Comparison of ENCODE assay signal across 15 cellular contexts in the genomic region with DNA sequence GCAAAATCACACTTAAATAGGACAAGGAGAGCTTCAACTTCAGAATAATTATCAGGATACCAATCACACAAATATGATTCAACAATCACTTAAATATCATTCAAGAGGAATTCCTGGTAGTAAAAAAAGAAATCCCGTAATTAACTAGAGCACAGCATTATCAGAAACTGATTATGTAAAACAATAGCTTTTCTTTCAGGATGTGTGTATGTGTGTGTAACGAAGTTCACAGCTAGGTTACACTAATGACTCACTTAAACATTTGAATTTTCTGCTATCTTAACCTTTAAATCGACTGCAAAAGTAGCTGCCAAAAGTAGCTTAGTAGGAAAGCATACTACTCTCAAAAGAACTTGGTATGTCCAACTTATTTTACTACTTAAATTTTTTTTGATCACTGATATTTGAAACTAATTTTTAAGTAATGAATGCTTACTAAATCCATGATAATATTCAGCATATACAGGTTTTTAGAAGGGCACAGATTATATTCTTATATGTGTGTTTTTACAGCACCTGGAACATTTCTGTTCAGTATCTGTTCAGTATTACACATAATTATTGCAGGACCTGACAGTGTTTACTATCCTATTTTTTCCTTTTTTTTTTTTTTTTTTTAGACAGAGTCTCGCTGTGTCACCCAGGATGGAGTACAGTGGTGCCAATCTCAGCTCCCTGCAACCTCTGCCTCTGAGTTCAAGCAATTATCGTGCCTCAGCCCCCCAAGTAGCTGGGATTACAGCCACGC. TPM values are rescaled to one million over a fixed set of nuclear protein-coding genes. Genes with fewer than 3 reads are reported as not detected.
A peak's percentile ranks its signal among the peaks of the same experiment; 100 is the strongest.
DNase-seq lines count a peak whose midpoint lies in the region; ATAC-seq, FAIRE-seq and TF ChIP-seq lines count a peak whose summit lies in the region.
"Had no signal": no experiment of that assay in that cellular context is flagged by ENCODE, and none has a peak within 500 bp of the region (broad histone marks: within the 10 kb centered on the region; RNA-seq: fewer than 3 reads in every experiment).

No MANE protein-coding gene starts in this region.

- peaks cover 49% of the 10 kb centered on the region for H4K20me1 ChIP-seq in HepG2 (ENCODE audit: insufficient read depth, low read length)

- ATAC-seq in HepG2 (no peak), HG03196 (IDR thresholded peaks at IDR 0.05; ENCODE audit: unreplicated experiment) (no peak)
- ATAC-seq in stimulated activated memory B cell treated with anti-CD40 and anti-IgM and Interleukin-4, amounts not matched to agents 10 μg/mL and 1 μg/mL and 100 μg/mL, for 72 hours = no peak

- no peaks in the 10 kb centered on the region for H3K9me3 ChIP-seq in HepG2 (ENCODE audit: low read length)
- H3K9me3 ChIP-seq: upper lobe of left lung had no signal

- H2AFZ ChIP-seq in HepG2 (ENCODE audit: low read length) = no peak overlapping the region

- peaks cover 91% of the 10 kb centered on the region for H3K79me2 ChIP-seq in HepG2 (ENCODE audit: insufficient read depth, low read length)

- TF ChIP-seq CTCF in astrocyte of the spinal cord (IDR thresholded peaks at IDR 0.05; ENCODE audit: low read depth, low read length) = no peak
- no peak for TF ChIP-seq CTCF in HepG2 (CRISPR knock-in tag; IDR thresholded peaks at IDR 0.05)
- no peak for TF ChIP-seq CTCF in GM10248 (IDR thresholded peaks at IDR 0.05; ENCODE audit: control extremely low read depth, extremely low read depth, low read depth, missing control alignments)

- no peaks in the 10 kb centered on the region for H3K36me3 ChIP-seq in HepG2 (replicated peaks in 1 of 2; ENCODE audit: control insufficient read depth in 1 of 2, insufficient read depth in 2 of 2, low read length in 2 of 2)
- H3K36me3 ChIP-seq: upper lobe of left lung had no signal

- H3K4me1 Mint-ChIP-seq in activated T-cell treated with anti-CD3 and anti-CD28 coated beads, Interleukin-2, amount 50 U/mL, for 24 hours (ENCODE audit: low read depth) = peaks cover 59% of the 10 kb centered on the region
- peaks cover 60% of the 10 kb centered on the region for H3K4me1 Mint-ChIP-seq in stimulated activated memory B cell treated with anti-CD40 and anti-IgM and Interleukin-4, amounts not matched to agents 10 μg/mL and 1 μg/mL and 100 μg/mL, for 72 hours

- H3K4me2 ChIP-seq in HepG2 (ENCODE audit: low read depth, low read length) = peak overlapping the region; percentile 27; the same call in 1 of the 2 replicates

- H3K27me3 ChIP-seq in HepG2 (ENCODE audit: control insufficient read depth in 1 of 2, insufficient read depth in 2 of 2, low read length in 2 of 2) = no peaks in the 10 kb centered on the region; a peak in 1 of 5 replicates
- H3K27me3 ChIP-seq: upper lobe of left lung had no signal

- H3K4me1 ChIP-seq in HepG2 (ENCODE audit: insufficient read depth, low read length) = peaks cover 71% of the 10 kb centered on the region

- POLR2A ChIA-PET in HepG2 (lab: Yijun Ruan, JAX) (interaction anchor here (0.7 kb wide), 1 partner anchor 58 kb away, joined by 3 read pairs; no protein-coding TSS in a partner anchor), GM10248 (lab: Yijun Ruan, JAX) (interaction anchor here (1.2 kb wide), 1 partner anchor 11 kb away, joined by 3 read pairs; no protein-coding TSS in a partner anchor)

- TF ChIP-seq RAD21 in HepG2 (CRISPR knock-in tag; IDR thresholded peaks at IDR 0.05) = no peak

- H3K27ac Mint-ChIP-seq in activated T-cell treated with anti-CD3 and anti-CD28 coated beads, Interleukin-2, amount 50 U/mL, for 24 hours = peak overlapping the region; percentile 79
- peak overlapping the region; percentile 45 for H3K27ac Mint-ChIP-seq in stimulated activated memory B cell treated with anti-CD40 and anti-IgM and Interleukin-4, amounts not matched to agents 10 μg/mL and 1 μg/mL and 100 μg/mL, for 72 hours
- H3K27ac Mint-ChIP-seq: activated naive CD4-positive, alpha-beta T cell treated with anti-CD3 and anti-CD28 coated beads for 36 hours; T-helper 2 cell treated with Interferon-gamma antibody and Interleukin-4, amounts not matched to agents 5 μg/mL and 100 μg/mL, for 36 hours had no signal

- CTCF ChIA-PET in HepG2 (lab: Yijun Ruan, JAX; ENCODE audit: low intra/inter-chr PET ratio, low total read pairs) = no interaction called here
- CTCF ChIA-PET in GM10248 (lab: Yijun Ruan, JAX) = interaction anchor here (0.7 to 6.6 kb wide), 3 partner anchors 23 to 101 kb away, joined by 3 to 41 read pairs (median 3); no protein-coding TSS in a partner anchor

- no peak for FAIRE-seq in HepG2 (lab: Jason Lieb, UNC)
- FAIRE-seq: small intestine had no signal

- TF ChIP-seq POLR2A in HepG2 (IDR thresholded peaks at IDR 0.05; ENCODE audit: insufficient read depth in 1 of 2, low read depth in 2 of 2, low read length in 2 of 2) = no peak

- no peaks in the 10 kb centered on the region for H3K9me3 Mint-ChIP-seq in activated T-cell treated with anti-CD3 and anti-CD28 coated beads, Interleukin-2, amount 50 U/mL, for 24 hours
- H3K9me3 Mint-ChIP-seq in stimulated activated memory B cell treated with anti-CD40 and anti-IgM and Interleukin-4, amounts not matched to agents 10 μg/mL and 1 μg/mL and 100 μg/mL, for 72 hours = no peaks in the 10 kb centered on the region
- H3K9me3 Mint-ChIP-seq: activated naive CD4-positive, alpha-beta T cell treated with anti-CD3 and anti-CD28 coated beads for 36 hours; T-helper 2 cell treated with Interferon-gamma antibody and Interleukin-4, amounts not matched to agents 5 μg/mL and 100 μg/mL, for 36 hours had no signal

- H3K27ac ChIP-seq in HepG2 (ENCODE audit: extremely low read length, insufficient read depth, low read length) = no peak overlapping the region

- H3K4me3 ChIP-seq in astrocyte of the spinal cord (ENCODE audit: low read depth, low read length) = no peak overlapping the region
- H3K4me3 ChIP-seq in HepG2 (replicated peaks in 1 of 3; ENCODE audit: insufficient read depth in 1 of 3, low read depth in 2 of 3, low read length in 3 of 3) = no peak overlapping the region
- H3K4me3 ChIP-seq: upper lobe of left lung had no signal

- H3K9ac ChIP-seq in HepG2 (ENCODE audit: insufficient read depth, low read depth, low read length) = no peak overlapping the region

- TF ChIP-seq EP300 in HepG2 (IDR thresholded peaks at IDR 0.05; ENCODE audit: low read depth in 2 of 2, low read length in 2 of 2) = no peak
- TF ChIP-seq EP300 in HepG2 (CRISPR knock-in tag; IDR thresholded peaks at IDR 0.05; ENCODE audit: borderline replicate concordance) = no peak

- H3K4me3 Mint-ChIP-seq in activated T-cell treated with anti-CD3 and anti-CD28 coated beads, Interleukin-2, amount 50 U/mL, for 24 hours = peak overlapping the region; percentile 4
- no peak overlapping the region for H3K4me3 Mint-ChIP-seq in stimulated activated memory B cell treated with anti-CD40 and anti-IgM and Interleukin-4, amounts not matched to agents 10 μg/mL and 1 μg/mL and 100 μg/mL, for 72 hours
- H3K4me3 Mint-ChIP-seq: activated naive CD4-positive, alpha-beta T cell treated with anti-CD3 and anti-CD28 coated beads for 36 hours; T-helper 2 cell treated with Interferon-gamma antibody and Interleukin-4, amounts not matched to agents 5 μg/mL and 100 μg/mL, for 36 hours had no signal

- no peak for DNase-seq in activated T-cell treated with anti-CD3 and anti-CD28 coated beads, Interleukin-2, amount 50 U/mL, for 24 hours
- DNase-seq in activated T-cell treated with anti-CD3 and anti-CD28 coated beads, Interleukin-2, amount 50 U/mL, for 48 hours = no peak
- DNase-seq in astrocyte of the spinal cord (ENCODE audit: low read depth, low spot score) (peak; percentile 41), HepG2 (ENCODE audit: low spot score) (no peak), GM10248 (ENCODE audit: extremely low spot score) (no peak), SIG-M5 (lab: John Stamatoyannopoulos, UW) (no peak)
- DNase-seq: 8988T; activated CD4-positive, alpha-beta T cell treated with anti-CD3 and anti-CD28 coated beads, Interleukin-2, amount 50 U/mL, for 4 hours; activated naive CD4-positive, alpha-beta T cell treated with anti-CD3 and anti-CD28 coated beads for 36 hours; NCI-H1092; small intestine; upper lobe of left lung had no signal

- in situ Hi-C loops in astrocyte of the spinal cord (cut with HindIII; ENCODE audit: low sequenced_read_pairs) = no loop called here
- in situ Hi-C loops in HepG2 (cut with HindIII; ENCODE audit: extremely low pct_ligation_motif_present, low pct_unique_long_range_greater_than_20kb) = no loop called here

- 90% methylated on average over 6 of the region's 6 CpGs for WGBS in HepG2 (ENCODE audit: low lambda C conversion rate)

- no peaks in the 10 kb centered on the region for H3K27me3 Mint-ChIP-seq in activated T-cell treated with anti-CD3 and anti-CD28 coated beads, Interleukin-2, amount 50 U/mL, for 24 hours
- no peaks in the 10 kb centered on the region for H3K27me3 Mint-ChIP-seq in stimulated activated memory B cell treated with anti-CD40 and anti-IgM and Interleukin-4, amounts not matched to agents 10 μg/mL and 1 μg/mL and 100 μg/mL, for 72 hours

- BruUV-seq in HepG2 (replicated peaks; lab: Mats Ljungman, UMichigan) = no TSS peak

- intact Hi-C loops in HepG2 (cut with micrococcal nuclease; ENCODE audit: unreplicated experiment) = no loop called here

- peaks cover 8% of the 10 kb centered on the region for H3K36me3 Mint-ChIP-seq in activated T-cell treated with anti-CD3 and anti-CD28 coated beads, Interleukin-2, amount 50 U/mL, for 24 hours (ENCODE audit: low read depth)
- H3K36me3 Mint-ChIP-seq in stimulated activated memory B cell treated with anti-CD40 and anti-IgM and Interleukin-4, amounts not matched to agents 10 μg/mL and 1 μg/mL and 100 μg/mL, for 72 hours = no peaks in the 10 kb centered on the region

RNA-seq across cellular contexts. Expression of a gene that starts 4.2 kb away (rescaled TPM):
- 18.6 and 21.9 TPM in 2 replicates for total RNA-seq in HepG2 (2016; rRNA removed; fragmentation: Illumina TruSeq; extraction: Trizol)
- 254 and 312 TPM in 2 replicates for total RNA-seq in HepG2 (2016; cell fraction: cytosol; rRNA removed; fragmentation: Illumina TruSeq; extraction: Trizol; ENCODE audit: low read depth)
- total RNA-seq in HepG2 (2016; cell fraction: insoluble cytoplasmic fraction; rRNA removed; fragmentation: Illumina TruSeq; extraction: Trizol) = 13.9 and 17.5 TPM in 2 replicates
- total RNA-seq in HepG2 (2016; cell fraction: membrane; rRNA removed; fragmentation: Illumina TruSeq; extraction: Trizol) = 58.9 and 60.2 TPM in 2 replicates
- 39.1 and 43.0 TPM in 2 replicates for total RNA-seq in HepG2 (2016; cell fraction: nucleus; rRNA removed; fragmentation: Illumina TruSeq; extraction: Trizol)
- 15.9 and 18.3 TPM in 2 replicates for polyA plus RNA-seq in HepG2 (2011; rRNA removed)
- polyA plus RNA-seq in HepG2 (2011; cell fraction: cytosol; rRNA removed) = 7.2 and 7.4 TPM in 2 replicates
- 66.9 and 79.6 TPM in 2 replicates for polyA plus RNA-seq in HepG2 (2011; cell fraction: nucleus; rRNA removed)
- polyA plus RNA-seq in HepG2 (2012) = 42.4 and 45.9 TPM in 2 replicates
- 1.7 and 2.2 TPM in 2 replicates for polyA plus RNA-seq in HepG2 (2016; cell fraction: cytosol; fragmentation: Illumina TruSeq; extraction: Trizol; ENCODE audit: low read depth)
- 11.9 and 19.5 TPM in 2 replicates for polyA plus RNA-seq in HepG2 (2016; cell fraction: insoluble cytoplasmic fraction; fragmentation: Illumina TruSeq; extraction: Trizol; ENCODE audit: low read depth)
- 5.0 and 7.3 TPM in 2 replicates for polyA plus RNA-seq in HepG2 (2016; cell fraction: membrane; fragmentation: Illumina TruSeq; extraction: Trizol; ENCODE audit: low read depth)
- 58.3 and 59.3 TPM in 2 replicates for polyA plus RNA-seq in HepG2 (2016; cell fraction: nucleus; fragmentation: Illumina TruSeq; extraction: Trizol; ENCODE audit: insufficient read depth, low read depth)
- 39.2 and 98.5 TPM in 2 replicates for polyA minus RNA-seq in HepG2 (2011; rRNA and poly(A)+ RNA removed; ENCODE audit: low replicate concordance)
- polyA minus RNA-seq in HepG2 (2011; cell fraction: cytosol; rRNA and poly(A)+ RNA removed) = 79.8 and 99.4 TPM in 2 replicates
- 178 and 188 TPM in 2 replicates for polyA minus RNA-seq in HepG2 (2011; cell fraction: nucleus; rRNA and poly(A)+ RNA removed)
